1 cellular context compared by ENCODE assay signal in the genomic region with DNA sequence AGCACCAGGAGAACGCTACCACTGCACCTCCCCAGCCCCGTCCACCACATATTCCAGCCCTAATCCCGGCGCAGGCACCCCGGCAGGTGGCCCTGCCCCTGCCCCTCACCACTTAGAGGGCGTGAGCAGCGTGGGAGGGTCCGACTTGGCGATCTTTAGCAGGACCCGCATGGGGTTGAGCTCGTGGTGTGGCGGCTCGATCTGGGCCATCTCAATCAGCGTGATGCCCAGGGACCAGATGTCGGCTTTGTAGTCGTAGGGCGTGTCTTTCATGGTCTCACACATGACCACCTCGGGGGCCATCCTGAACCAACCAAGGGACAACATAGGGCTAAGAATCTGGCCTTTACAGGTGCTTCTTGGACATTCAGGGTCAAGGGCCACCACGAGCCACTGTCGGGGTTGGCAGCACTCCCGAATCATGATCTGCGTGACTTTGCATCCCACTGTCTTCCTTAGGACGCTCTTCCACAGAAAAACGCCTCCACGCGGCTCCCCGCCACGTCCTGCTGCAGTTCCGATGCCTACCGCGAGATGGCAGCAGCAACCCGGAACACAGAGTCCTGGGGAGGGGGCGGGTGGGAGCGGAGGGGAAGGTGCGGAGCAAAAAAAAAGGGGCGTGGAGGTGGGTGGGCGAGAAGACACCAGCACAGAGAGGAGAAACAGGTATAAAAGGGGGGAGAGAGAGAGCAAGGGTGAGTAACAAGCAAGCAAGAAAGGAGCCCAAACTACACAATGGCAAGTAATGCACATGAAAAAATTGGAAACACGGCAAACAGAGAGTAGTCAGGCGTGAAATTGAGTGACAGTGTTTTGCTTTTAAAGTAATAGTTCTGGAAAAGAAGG.
TF ChIP-seq lines count a peak whose summit lies in the region.

No MANE protein-coding gene starts in this region.

TF ChIP-seq in K562, 482 proteins besides CTCF, POLR2A, EP300 and RAD21 (continued from another document and continues in another):
- TF ChIP-seq, protein P1, sequence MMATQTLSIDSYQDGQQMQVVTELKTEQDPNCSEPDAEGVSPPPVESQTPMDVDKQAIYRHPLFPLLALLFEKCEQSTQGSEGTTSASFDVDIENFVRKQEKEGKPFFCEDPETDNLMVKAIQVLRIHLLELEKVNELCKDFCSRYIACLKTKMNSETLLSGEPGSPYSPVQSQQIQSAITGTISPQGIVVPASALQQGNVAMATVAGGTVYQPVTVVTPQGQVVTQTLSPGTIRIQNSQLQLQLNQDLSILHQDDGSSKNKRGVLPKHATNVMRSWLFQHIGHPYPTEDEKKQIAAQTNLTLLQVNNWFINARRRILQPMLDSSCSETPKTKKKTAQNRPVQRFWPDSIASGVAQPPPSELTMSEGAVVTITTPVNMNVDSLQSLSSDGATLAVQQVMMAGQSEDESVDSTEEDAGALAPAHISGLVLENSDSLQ (IDR thresholded peaks at IDR 0.05), result peak; percentile 61
- no peak for TF ChIP-seq CHCHD3 (CRISPR knock-in tag; IDR thresholded peaks at IDR 0.05)
- TF ChIP-seq, protein P2, sequence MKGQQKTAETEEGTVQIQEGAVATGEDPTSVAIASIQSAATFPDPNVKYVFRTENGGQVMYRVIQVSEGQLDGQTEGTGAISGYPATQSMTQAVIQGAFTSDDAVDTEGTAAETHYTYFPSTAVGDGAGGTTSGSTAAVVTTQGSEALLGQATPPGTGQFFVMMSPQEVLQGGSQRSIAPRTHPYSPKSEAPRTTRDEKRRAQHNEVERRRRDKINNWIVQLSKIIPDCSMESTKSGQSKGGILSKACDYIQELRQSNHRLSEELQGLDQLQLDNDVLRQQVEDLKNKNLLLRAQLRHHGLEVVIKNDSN (CRISPR knock-in tag; IDR thresholded peaks at IDR 0.05), result peak; percentile 46; the same call in 1 of the 2 replicates
- no peak for TF ChIP-seq PRMT5 (CRISPR knock-in tag; IDR thresholded peaks at IDR 0.05)
- peak; percentile 49 for TF ChIP-seq BRD9 (IDR thresholded peaks at IDR 0.05; ENCODE audit: low read depth, partially characterized antibody)
- no peak for TF ChIP-seq BDP1 (IDR thresholded peaks at IDR 0.05; ENCODE audit: insufficient read depth, insufficient read length)
- TF ChIP-seq SAFB (IDR thresholded peaks at IDR 0.05; ENCODE audit: borderline replicate concordance, low read depth, low read length), result peak; percentile 61; the same call in 1 of the 2 replicates
- TF ChIP-seq, protein P3, sequence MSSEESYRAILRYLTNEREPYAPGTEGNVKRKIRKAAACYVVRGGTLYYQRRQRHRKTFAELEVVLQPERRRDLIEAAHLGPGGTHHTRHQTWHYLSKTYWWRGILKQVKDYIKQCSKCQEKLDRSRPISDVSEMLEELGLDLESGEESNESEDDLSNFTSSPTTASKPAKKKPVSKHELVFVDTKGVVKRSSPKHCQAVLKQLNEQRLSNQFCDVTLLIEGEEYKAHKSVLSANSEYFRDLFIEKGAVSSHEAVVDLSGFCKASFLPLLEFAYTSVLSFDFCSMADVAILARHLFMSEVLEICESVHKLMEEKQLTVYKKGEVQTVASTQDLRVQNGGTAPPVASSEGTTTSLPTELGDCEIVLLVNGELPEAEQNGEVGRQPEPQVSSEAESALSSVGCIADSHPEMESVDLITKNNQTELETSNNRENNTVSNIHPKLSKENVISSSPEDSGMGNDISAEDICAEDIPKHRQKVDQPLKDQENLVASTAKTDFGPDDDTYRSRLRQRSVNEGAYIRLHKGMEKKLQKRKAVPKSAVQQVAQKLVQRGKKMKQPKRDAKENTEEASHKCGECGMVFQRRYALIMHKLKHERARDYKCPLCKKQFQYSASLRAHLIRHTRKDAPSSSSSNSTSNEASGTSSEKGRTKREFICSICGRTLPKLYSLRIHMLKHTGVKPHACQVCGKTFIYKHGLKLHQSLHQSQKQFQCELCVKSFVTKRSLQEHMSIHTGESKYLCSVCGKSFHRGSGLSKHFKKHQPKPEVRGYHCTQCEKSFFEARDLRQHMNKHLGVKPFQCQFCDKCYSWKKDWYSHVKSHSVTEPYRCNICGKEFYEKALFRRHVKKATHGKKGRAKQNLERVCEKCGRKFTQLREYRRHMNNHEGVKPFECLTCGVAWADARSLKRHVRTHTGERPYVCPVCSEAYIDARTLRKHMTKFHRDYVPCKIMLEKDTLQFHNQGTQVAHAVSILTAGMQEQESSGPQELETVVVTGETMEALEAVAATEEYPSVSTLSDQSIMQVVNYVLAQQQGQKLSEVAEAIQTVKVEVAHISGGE (CRISPR knock-in tag; IDR thresholded peaks at IDR 0.05), result no peak
- no peak for TF ChIP-seq SMAD3 (CRISPR knock-in tag; conservative IDR thresholded peaks at IDR 0.05)
- TF ChIP-seq MAZ (CRISPR knock-in tag; conservative IDR thresholded peaks at IDR 0.05 in 1 of 2, IDR thresholded peaks at IDR 0.05 in 1 of 2), result peak; percentile 71 to 91; a peak in 3 of 4 replicates
- peak; percentile 97 for TF ChIP-seq ZBTB7A (IDR thresholded peaks at IDR 0.05; ENCODE audit: borderline replicate concordance, control insufficient read depth, low read depth, low read length)
- TF ChIP-seq, protein P4, sequence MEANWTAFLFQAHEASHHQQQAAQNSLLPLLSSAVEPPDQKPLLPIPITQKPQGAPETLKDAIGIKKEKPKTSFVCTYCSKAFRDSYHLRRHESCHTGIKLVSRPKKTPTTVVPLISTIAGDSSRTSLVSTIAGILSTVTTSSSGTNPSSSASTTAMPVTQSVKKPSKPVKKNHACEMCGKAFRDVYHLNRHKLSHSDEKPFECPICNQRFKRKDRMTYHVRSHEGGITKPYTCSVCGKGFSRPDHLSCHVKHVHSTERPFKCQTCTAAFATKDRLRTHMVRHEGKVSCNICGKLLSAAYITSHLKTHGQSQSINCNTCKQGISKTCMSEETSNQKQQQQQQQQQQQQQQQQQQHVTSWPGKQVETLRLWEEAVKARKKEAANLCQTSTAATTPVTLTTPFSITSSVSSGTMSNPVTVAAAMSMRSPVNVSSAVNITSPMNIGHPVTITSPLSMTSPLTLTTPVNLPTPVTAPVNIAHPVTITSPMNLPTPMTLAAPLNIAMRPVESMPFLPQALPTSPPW (CRISPR knock-in tag; IDR thresholded peaks at IDR 0.05), result peak; percentile 79
- peak; percentile 52; the same call in 1 of the 2 replicates for TF ChIP-seq KLF16 (IDR thresholded peaks at IDR 0.05)
- TF ChIP-seq ELF1 (tag; IDR thresholded peaks at IDR 0.05), result peak; percentile 71
- TF ChIP-seq MYC (IDR thresholded peaks at IDR 0.05; ENCODE audit: low read depth, low read length), result peak; percentile 54; the same call in 1 of the 2 replicates
- no peak for TF ChIP-seq MYC (CRISPR knock-in tag; IDR thresholded peaks at IDR 0.05; ENCODE audit: borderline replicate concordance, low read depth)
- TF ChIP-seq, protein P5, sequence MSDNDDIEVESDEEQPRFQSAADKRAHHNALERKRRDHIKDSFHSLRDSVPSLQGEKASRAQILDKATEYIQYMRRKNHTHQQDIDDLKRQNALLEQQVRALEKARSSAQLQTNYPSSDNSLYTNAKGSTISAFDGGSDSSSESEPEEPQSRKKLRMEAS (CRISPR knock-in tag; IDR thresholded peaks at IDR 0.05), result peak; percentile 43; the same call in 1 of the 2 replicates
- TF ChIP-seq DPF2 (IDR thresholded peaks at IDR 0.05), result 0 out of 2 replicates have a peak, but pooled peaks have one; percentile 36
- TF ChIP-seq HCFC1 (IDR thresholded peaks at IDR 0.05; ENCODE audit: low read depth, low read length), result 0 out of 2 replicates have a peak, but pooled peaks have one; percentile 31
- peak; percentile 81 for TF ChIP-seq CC2D1A (IDR thresholded peaks at IDR 0.05)
- TF ChIP-seq, protein P6, sequence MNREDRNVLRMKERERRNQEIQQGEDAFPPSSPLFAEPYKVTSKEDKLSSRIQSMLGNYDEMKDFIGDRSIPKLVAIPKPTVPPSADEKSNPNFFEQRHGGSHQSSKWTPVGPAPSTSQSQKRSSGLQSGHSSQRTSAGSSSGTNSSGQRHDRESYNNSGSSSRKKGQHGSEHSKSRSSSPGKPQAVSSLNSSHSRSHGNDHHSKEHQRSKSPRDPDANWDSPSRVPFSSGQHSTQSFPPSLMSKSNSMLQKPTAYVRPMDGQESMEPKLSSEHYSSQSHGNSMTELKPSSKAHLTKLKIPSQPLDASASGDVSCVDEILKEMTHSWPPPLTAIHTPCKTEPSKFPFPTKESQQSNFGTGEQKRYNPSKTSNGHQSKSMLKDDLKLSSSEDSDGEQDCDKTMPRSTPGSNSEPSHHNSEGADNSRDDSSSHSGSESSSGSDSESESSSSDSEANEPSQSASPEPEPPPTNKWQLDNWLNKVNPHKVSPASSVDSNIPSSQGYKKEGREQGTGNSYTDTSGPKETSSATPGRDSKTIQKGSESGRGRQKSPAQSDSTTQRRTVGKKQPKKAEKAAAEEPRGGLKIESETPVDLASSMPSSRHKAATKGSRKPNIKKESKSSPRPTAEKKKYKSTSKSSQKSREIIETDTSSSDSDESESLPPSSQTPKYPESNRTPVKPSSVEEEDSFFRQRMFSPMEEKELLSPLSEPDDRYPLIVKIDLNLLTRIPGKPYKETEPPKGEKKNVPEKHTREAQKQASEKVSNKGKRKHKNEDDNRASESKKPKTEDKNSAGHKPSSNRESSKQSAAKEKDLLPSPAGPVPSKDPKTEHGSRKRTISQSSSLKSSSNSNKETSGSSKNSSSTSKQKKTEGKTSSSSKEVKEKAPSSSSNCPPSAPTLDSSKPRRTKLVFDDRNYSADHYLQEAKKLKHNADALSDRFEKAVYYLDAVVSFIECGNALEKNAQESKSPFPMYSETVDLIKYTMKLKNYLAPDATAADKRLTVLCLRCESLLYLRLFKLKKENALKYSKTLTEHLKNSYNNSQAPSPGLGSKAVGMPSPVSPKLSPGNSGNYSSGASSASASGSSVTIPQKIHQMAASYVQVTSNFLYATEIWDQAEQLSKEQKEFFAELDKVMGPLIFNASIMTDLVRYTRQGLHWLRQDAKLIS (CRISPR knock-in tag; IDR thresholded peaks at IDR 0.05), result no peak
- peak; percentile 74 for TF ChIP-seq SMC3 (conservative IDR thresholded peaks at IDR 0.05; ENCODE audit: insufficient read depth, low read depth, low read length)
- no peak for TF ChIP-seq ZNF146 (CRISPR knock-in tag; IDR thresholded peaks at IDR 0.05; ENCODE audit: unreplicated experiment)
- TF ChIP-seq RB1 (IDR thresholded peaks at IDR 0.05; ENCODE audit: low read depth), result 0 out of 2 replicates have a peak, but pooled peaks have one; percentile 15
- TF ChIP-seq EGR1 (conservative IDR thresholded peaks at IDR 0.05), result peak; percentile 73
- peak; percentile 93 for TF ChIP-seq ARID2 (IDR thresholded peaks at IDR 0.05)
- TF ChIP-seq, protein P7, sequence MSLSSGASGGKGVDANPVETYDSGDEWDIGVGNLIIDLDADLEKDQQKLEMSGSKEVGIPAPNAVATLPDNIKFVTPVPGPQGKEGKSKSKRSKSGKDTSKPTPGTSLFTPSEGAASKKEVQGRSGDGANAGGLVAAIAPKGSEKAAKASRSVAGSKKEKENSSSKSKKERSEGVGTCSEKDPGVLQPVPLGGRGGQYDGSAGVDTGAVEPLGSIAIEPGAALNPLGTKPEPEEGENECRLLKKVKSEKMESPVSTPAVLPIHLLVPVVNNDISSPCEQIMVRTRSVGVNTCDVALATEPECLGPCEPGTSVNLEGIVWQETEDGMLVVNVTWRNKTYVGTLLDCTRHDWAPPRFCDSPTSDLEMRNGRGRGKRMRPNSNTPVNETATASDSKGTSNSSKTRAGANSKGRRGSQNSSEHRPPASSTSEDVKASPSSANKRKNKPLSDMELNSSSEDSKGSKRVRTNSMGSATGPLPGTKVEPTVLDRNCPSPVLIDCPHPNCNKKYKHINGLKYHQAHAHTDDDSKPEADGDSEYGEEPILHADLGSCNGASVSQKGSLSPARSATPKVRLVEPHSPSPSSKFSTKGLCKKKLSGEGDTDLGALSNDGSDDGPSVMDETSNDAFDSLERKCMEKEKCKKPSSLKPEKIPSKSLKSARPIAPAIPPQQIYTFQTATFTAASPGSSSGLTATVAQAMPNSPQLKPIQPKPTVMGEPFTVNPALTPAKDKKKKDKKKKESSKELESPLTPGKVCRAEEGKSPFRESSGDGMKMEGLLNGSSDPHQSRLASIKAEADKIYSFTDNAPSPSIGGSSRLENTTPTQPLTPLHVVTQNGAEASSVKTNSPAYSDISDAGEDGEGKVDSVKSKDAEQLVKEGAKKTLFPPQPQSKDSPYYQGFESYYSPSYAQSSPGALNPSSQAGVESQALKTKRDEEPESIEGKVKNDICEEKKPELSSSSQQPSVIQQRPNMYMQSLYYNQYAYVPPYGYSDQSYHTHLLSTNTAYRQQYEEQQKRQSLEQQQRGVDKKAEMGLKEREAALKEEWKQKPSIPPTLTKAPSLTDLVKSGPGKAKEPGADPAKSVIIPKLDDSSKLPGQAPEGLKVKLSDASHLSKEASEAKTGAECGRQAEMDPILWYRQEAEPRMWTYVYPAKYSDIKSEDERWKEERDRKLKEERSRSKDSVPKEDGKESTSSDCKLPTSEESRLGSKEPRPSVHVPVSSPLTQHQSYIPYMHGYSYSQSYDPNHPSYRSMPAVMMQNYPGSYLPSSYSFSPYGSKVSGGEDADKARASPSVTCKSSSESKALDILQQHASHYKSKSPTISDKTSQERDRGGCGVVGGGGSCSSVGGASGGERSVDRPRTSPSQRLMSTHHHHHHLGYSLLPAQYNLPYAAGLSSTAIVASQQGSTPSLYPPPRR (CRISPR knock-in tag; IDR thresholded peaks at IDR 0.05; ENCODE audit: borderline replicate concordance), result no peak
- peak; percentile 74; the same call in 1 of the 2 replicates for TF ChIP-seq HLTF (IDR thresholded peaks at IDR 0.05)
- TF ChIP-seq, protein P8, sequence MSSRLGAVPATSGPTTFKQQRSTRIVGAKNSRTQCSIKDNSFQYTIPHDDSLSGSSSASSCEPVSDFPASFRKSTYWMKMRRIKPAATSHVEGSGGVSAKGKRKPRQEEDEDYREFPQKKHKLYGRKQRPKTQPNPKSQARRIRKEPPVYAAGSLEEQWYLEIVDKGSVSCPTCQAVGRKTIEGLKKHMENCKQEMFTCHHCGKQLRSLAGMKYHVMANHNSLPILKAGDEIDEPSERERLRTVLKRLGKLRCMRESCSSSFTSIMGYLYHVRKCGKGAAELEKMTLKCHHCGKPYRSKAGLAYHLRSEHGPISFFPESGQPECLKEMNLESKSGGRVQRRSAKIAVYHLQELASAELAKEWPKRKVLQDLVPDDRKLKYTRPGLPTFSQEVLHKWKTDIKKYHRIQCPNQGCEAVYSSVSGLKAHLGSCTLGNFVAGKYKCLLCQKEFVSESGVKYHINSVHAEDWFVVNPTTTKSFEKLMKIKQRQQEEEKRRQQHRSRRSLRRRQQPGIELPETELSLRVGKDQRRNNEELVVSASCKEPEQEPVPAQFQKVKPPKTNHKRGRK (tag; IDR thresholded peaks at IDR 0.05), result peak; percentile 63
- TF ChIP-seq, protein P9, sequence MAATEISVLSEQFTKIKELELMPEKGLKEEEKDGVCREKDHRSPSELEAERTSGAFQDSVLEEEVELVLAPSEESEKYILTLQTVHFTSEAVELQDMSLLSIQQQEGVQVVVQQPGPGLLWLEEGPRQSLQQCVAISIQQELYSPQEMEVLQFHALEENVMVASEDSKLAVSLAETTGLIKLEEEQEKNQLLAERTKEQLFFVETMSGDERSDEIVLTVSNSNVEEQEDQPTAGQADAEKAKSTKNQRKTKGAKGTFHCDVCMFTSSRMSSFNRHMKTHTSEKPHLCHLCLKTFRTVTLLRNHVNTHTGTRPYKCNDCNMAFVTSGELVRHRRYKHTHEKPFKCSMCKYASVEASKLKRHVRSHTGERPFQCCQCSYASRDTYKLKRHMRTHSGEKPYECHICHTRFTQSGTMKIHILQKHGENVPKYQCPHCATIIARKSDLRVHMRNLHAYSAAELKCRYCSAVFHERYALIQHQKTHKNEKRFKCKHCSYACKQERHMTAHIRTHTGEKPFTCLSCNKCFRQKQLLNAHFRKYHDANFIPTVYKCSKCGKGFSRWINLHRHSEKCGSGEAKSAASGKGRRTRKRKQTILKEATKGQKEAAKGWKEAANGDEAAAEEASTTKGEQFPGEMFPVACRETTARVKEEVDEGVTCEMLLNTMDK (IDR thresholded peaks at IDR 0.05; ENCODE audit: borderline replicate concordance, insufficient read depth, low read depth, low read length, poor library complexity, severe bottlenecking), result peak; percentile 7
- TF ChIP-seq SMARCA5 (IDR thresholded peaks at IDR 0.05), result 0 out of 2 replicates have a peak, but pooled peaks have one; percentile 21
- TF ChIP-seq NFIC (IDR thresholded peaks at IDR 0.05), result 0 out of 2 replicates have a peak, but pooled peaks have one; percentile 5
